In the genomic region with DNA sequence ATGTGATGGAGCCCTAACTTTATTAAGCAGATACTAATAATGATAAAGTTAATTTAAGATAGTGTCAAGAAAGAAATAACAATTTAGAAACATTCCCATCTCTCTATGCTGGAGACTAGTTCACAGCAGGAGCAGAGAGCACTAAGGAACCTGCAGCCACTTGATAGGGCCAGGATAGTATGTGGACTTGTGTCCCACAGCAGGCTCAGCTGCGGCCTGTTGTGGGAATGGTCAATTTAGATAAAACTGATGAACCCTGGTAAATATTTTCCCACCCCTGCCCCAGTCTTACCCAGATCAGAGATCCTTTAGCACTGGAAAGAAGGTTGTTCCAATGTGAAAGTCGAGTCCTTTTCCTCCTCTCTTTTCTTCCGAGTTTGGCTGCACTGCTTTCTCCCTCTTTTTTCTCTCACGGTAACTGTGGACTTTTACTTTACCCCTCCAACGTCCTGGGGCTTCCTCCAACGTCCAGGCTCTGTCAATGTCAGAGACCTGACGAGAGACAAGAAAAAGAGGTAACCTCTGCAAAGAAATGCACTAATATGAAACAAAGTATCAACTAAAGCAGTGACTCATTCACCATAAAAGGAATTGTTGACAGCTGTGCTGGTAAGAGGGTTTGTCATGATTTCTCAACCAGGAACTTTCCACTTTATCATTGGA, we compare ENCODE assay signal across 8 cellular contexts. TPM values are rescaled to one million over a fixed set of nuclear protein-coding genes. Genes with fewer than 3 reads are reported as not detected.
DNase-seq lines count a peak whose midpoint lies in the region; ATAC-seq and TF ChIP-seq lines count a peak whose summit lies in the region.

TSS of gene GBP2 (minus strand) at position 544 of the 663 bp plus-strand sequence. CDS start 4,148 bp downstream, outside the sequence.

- H3K4me1 Mint-ChIP-seq in activated CD4-positive, alpha-beta T cell treated with anti-CD3 and anti-CD28 coated beads, Interleukin-2, amount 10 ng/mL, durations not matched to agents 7 days and 5 days, result peaks cover 55% of the 10 kb centered on the region
- H3K4me1 Mint-ChIP-seq in natural killer cell, result peaks cover 71 to 77% of the 10 kb centered on the region in 2 donors

- peak within 1 kb of the TSS; percentile 99 for H3K27ac Mint-ChIP-seq in activated CD4-positive, alpha-beta T cell treated with anti-CD3 and anti-CD28 coated beads, Interleukin-2, amount 10 ng/mL, durations not matched to agents 7 days and 5 days
- peak within 1 kb of the TSS; percentile 94 to 97 for H3K27ac Mint-ChIP-seq in natural killer cell

- H3K9me3 Mint-ChIP-seq in activated CD4-positive, alpha-beta T cell treated with anti-CD3 and anti-CD28 coated beads, Interleukin-2, amount 10 ng/mL, durations not matched to agents 7 days and 5 days, result peaks cover 18% of the 10 kb centered on the region
- no peaks in the 10 kb centered on the region for H3K9me3 Mint-ChIP-seq in natural killer cell

- CTCF ChIA-PET in activated CD4-positive, alpha-beta T cell treated with anti-CD3 and anti-CD28 coated beads, Interleukin-2, amount 10 ng/mL, durations not matched to agents 7 days and 5 days (lab: Charles Lee), result interaction anchor here (0.5 to 2.3 kb wide), 4 partner anchors 11 to 185 kb away, joined by 3 to 5 read pairs (median 3); no protein-coding TSS in a partner anchor

- ATAC-seq in GM21381 (IDR thresholded peaks at IDR 0.05; ENCODE audit: unreplicated experiment), result peak; percentile 76
- ATAC-seq in natural killer cell, result peak; percentile 77 to 85 (median 84)

- POLR2A ChIA-PET in activated CD4-positive, alpha-beta T cell treated with anti-CD3 and anti-CD28 coated beads, Interleukin-2, amount 10 ng/mL, durations not matched to agents 7 days and 5 days (lab: Charles Lee), result interaction anchor here (0.6 to 0.9 kb wide), 2 partner anchors 24 to 161 kb away, joined by 3 to 5 read pairs; no protein-coding TSS in a partner anchor

- peaks cover 67% of the 10 kb centered on the region for H3K36me3 Mint-ChIP-seq in activated CD4-positive, alpha-beta T cell treated with anti-CD3 and anti-CD28 coated beads, Interleukin-2, amount 10 ng/mL, durations not matched to agents 7 days and 5 days (ENCODE audit: low read depth)
- H3K36me3 Mint-ChIP-seq in natural killer cell, result no peaks in the 10 kb centered on the region

- peak; percentile 63 for DNase-seq in Daoy (ENCODE audit: low read depth)
- peak in 1 of 2 experiments; percentile 28 for DNase-seq in HL-60 (ENCODE audit: low read depth in 1 of 2, low spot score in 1 of 2)
- DNase-seq in activated CD4-positive, alpha-beta T cell treated with anti-CD3 and anti-CD28 coated beads, Interleukin-2, amount 10 ng/mL, durations not matched to agents 7 days and 5 days, result peak; percentile 44
- DNase-seq in natural killer cell, result peak; percentile 34
- DNase-seq in NCI-H1092 treated with DMSO at 0.1 percent for 48 hours (lab: John Stamatoyannopoulos, UW), result no peak
- no peak for DNase-seq in cerebellar cortex (ENCODE audit: low spot score)

- peak within 1 kb of the TSS; percentile 100 for H3K4me3 Mint-ChIP-seq in activated CD4-positive, alpha-beta T cell treated with anti-CD3 and anti-CD28 coated beads, Interleukin-2, amount 10 ng/mL, durations not matched to agents 7 days and 5 days
- H3K4me3 Mint-ChIP-seq in natural killer cell, result peak within 1 kb of the TSS; percentile 100

- peaks cover 0 to 2% of the 10 kb centered on the region in 2 donors for H3K36me3 ChIP-seq in esophagus (ENCODE audit: control insufficient read depth in 2 of 2, insufficient read depth in 2 of 2, low read length in 1 of 2)

- H3K27ac ChIP-seq in HL-60 (replicated peaks), result no peak within 1 kb of the TSS
- H3K27ac ChIP-seq in esophagus (ENCODE audit: low read depth in 2 of 2, low read length in 1 of 2), result peak within 1 kb of the TSS; percentile 83 to 90

- WGBS in esophagus, 2 donors, result 3 to 9% methylated on average over 7 of the region's 7 CpGs

- H3K27me3 ChIP-seq in HL-60 (ENCODE audit: insufficient read depth, poor library complexity, severe bottlenecking) (no peaks in the 10 kb centered on the region), esophagus (ENCODE audit: control insufficient read depth in 1 of 2, insufficient read depth in 2 of 2, low read length in 2 of 2) (no peaks in the 10 kb centered on the region)

- peaks cover 0 to 5% of the 10 kb centered on the region in 2 donors for H3K4me1 ChIP-seq in esophagus (ENCODE audit: control insufficient read depth in 2 of 2, insufficient read depth in 2 of 2, low read length in 1 of 2)

- H3K4me3 ChIP-seq in HL-60 (replicated peaks; ENCODE audit: insufficient read depth, low read length), result peak within 1 kb of the TSS; percentile 9
- H3K4me3 ChIP-seq in esophagus (ENCODE audit: low read depth in 1 of 2, low read length in 2 of 2), result peak within 1 kb of the TSS; percentile 47 to 60

- H3K9me3 ChIP-seq in esophagus (ENCODE audit: control insufficient read depth in 2 of 2, insufficient read depth in 1 of 2, low read depth in 1 of 2, low read length in 1 of 2), result no peaks in the 10 kb centered on the region

- TF ChIP-seq CTCF in HL-60 (IDR thresholded peaks at IDR 0.05; ENCODE audit: insufficient read depth, low read length) (no peak), natural killer cell (IDR thresholded peaks at IDR 0.05) (no peak)

- intact Hi-C loops in natural killer cell (cut with micrococcal nuclease), result loop anchor here (1.0 to 2.0 kb wide), 5 partner anchors 60 to 233 kb away; partner anchors contain the start of genes GBP1, GBP3 and GBP5

- H3K27me3 Mint-ChIP-seq in activated CD4-positive, alpha-beta T cell treated with anti-CD3 and anti-CD28 coated beads, Interleukin-2, amount 10 ng/mL, durations not matched to agents 7 days and 5 days, result no peaks in the 10 kb centered on the region
- H3K27me3 Mint-ChIP-seq in natural killer cell (ENCODE audit: low read depth in 2 of 2), result no peaks in the 10 kb centered on the region

RNA-seq across cellular contexts. Expression of gene GBP2, which starts in this region (rescaled TPM):
- total RNA-seq in Daoy (2014; rRNA removed; shearing (Covaris generic)), result 19.1 and 24.8 TPM in 2 replicates
- total RNA-seq in activated CD4-positive, alpha-beta T cell treated with anti-CD3 and anti-CD28 coated beads, Interleukin-2, amount 10 ng/mL, durations not matched to agents 7 days and 5 days, result 100 to 1,000 TPM; 237 to 270 TPM
- 10 to 100 TPM; 43.8 to 88.1 TPM for polyA plus RNA-seq in esophagus
- total RNA-seq in natural killer cell, result 100 to 1,000 TPM; 117 to 153 (median 144) TPM

Comparison
In these comparisons a context has a peak if more than half of its experiments do, and no peak if none do; other contexts are left out.
1. DNase-seq: peak in Daoy (single experiment), activated CD4-positive, alpha-beta T cell treated with anti-CD3 and anti-CD28 coated beads, Interleukin-2, amount 10 ng/mL, durations not matched to agents 7 days and 5 days (single experiment) and natural killer cell (single experiment); none in NCI-H1092 treated with DMSO at 0.1 percent for 48 hours (single experiment) and cerebellar cortex (single experiment).